Comparison of ENCODE assay signal across 1 cellular context in the genomic region with DNA sequence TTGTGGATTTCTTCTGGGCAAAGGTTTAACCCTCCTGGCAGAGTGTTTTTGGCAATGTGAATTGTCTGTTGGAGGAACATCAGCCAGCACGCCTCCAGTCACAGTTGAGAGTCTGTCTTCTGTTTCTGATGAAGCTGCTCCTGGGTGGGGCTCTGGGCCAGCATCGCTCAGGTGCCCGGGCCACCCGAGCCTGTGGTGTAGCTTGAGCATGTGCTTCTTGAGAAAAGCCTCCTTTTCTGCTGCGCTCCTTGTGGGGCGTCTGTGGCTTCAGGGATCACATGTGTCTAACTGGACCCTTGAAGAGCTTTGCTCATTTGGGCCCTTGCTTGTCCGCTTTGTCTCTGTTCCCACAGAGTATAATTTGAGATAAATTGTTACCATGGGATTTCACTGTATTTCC.
TF ChIP-seq lines count a peak whose summit lies in the region.

No MANE protein-coding gene starts in this region.

TF ChIP-seq in GM12878, 131 proteins besides CTCF, POLR2A, EP300 and RAD21:
- TF ChIP-seq CREM (IDR thresholded peaks at IDR 0.05; ENCODE audit: low read depth) (no peak), BRCA1 (IDR thresholded peaks at IDR 0.05; ENCODE audit: low read depth, low read length) (no peak), CHD1 (IDR thresholded peaks at IDR 0.05; ENCODE audit: low read depth, low read length) (no peak), EED (IDR thresholded peaks at IDR 0.05; ENCODE audit: low read depth) (no peak), POLR2AphosphoS5 (IDR thresholded peaks at IDR 0.05; ENCODE audit: low read length) (no peak), TCF7 (IDR thresholded peaks at IDR 0.05; ENCODE audit: borderline replicate concordance) (no peak), IKZF2 (IDR thresholded peaks at IDR 0.05) (no peak), PAX5 (IDR thresholded peaks at IDR 0.05; ENCODE audit: borderline replicate concordance, low read depth, low read length) (no peak), RAD51 (IDR thresholded peaks at IDR 0.05) (no peak), MEF2A (IDR thresholded peaks at IDR 0.05; ENCODE audit: insufficient read depth, low read depth, low read length) (no peak), CBFB (IDR thresholded peaks at IDR 0.05; ENCODE audit: low read depth) (no peak)
- TF ChIP-seq, protein P1, sequence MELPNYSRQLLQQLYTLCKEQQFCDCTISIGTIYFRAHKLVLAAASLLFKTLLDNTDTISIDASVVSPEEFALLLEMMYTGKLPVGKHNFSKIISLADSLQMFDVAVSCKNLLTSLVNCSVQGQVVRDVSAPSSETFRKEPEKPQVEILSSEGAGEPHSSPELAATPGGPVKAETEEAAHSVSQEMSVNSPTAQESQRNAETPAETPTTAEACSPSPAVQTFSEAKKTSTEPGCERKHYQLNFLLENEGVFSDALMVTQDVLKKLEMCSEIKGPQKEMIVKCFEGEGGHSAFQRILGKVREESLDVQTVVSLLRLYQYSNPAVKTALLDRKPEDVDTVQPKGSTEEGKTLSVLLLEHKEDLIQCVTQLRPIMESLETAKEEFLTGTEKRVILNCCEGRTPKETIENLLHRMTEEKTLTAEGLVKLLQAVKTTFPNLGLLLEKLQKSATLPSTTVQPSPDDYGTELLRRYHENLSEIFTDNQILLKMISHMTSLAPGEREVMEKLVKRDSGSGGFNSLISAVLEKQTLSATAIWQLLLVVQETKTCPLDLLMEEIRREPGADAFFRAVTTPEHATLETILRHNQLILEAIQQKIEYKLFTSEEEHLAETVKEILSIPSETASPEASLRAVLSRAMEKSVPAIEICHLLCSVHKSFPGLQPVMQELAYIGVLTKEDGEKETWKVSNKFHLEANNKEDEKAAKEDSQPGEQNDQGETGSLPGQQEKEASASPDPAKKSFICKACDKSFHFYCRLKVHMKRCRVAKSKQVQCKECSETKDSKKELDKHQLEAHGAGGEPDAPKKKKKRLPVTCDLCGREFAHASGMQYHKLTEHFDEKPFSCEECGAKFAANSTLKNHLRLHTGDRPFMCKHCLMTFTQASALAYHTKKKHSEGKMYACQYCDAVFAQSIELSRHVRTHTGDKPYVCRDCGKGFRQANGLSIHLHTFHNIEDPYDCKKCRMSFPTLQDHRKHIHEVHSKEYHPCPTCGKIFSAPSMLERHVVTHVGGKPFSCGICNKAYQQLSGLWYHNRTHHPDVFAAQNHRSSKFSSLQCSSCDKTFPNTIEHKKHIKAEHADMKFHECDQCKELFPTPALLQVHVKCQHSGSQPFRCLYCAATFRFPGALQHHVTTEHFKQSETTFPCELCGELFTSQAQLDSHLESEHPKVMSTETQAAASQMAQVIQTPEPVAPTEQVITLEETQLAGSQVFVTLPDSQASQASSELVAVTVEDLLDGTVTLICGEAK (IDR thresholded peaks at IDR 0.05; ENCODE audit: borderline replicate concordance), result no peak
- TF ChIP-seq, protein P2, sequence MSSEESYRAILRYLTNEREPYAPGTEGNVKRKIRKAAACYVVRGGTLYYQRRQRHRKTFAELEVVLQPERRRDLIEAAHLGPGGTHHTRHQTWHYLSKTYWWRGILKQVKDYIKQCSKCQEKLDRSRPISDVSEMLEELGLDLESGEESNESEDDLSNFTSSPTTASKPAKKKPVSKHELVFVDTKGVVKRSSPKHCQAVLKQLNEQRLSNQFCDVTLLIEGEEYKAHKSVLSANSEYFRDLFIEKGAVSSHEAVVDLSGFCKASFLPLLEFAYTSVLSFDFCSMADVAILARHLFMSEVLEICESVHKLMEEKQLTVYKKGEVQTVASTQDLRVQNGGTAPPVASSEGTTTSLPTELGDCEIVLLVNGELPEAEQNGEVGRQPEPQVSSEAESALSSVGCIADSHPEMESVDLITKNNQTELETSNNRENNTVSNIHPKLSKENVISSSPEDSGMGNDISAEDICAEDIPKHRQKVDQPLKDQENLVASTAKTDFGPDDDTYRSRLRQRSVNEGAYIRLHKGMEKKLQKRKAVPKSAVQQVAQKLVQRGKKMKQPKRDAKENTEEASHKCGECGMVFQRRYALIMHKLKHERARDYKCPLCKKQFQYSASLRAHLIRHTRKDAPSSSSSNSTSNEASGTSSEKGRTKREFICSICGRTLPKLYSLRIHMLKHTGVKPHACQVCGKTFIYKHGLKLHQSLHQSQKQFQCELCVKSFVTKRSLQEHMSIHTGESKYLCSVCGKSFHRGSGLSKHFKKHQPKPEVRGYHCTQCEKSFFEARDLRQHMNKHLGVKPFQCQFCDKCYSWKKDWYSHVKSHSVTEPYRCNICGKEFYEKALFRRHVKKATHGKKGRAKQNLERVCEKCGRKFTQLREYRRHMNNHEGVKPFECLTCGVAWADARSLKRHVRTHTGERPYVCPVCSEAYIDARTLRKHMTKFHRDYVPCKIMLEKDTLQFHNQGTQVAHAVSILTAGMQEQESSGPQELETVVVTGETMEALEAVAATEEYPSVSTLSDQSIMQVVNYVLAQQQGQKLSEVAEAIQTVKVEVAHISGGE (CRISPR knock-in tag; IDR thresholded peaks at IDR 0.05), result no peak
- TF ChIP-seq, protein P3, sequence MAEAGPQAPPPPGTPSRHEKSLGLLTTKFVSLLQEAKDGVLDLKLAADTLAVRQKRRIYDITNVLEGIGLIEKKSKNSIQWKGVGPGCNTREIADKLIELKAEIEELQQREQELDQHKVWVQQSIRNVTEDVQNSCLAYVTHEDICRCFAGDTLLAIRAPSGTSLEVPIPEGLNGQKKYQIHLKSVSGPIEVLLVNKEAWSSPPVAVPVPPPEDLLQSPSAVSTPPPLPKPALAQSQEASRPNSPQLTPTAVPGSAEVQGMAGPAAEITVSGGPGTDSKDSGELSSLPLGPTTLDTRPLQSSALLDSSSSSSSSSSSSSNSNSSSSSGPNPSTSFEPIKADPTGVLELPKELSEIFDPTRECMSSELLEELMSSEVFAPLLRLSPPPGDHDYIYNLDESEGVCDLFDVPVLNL (IDR thresholded peaks at IDR 0.05; ENCODE audit: low read depth, low read length), result no peak
- TF ChIP-seq, protein P4, sequence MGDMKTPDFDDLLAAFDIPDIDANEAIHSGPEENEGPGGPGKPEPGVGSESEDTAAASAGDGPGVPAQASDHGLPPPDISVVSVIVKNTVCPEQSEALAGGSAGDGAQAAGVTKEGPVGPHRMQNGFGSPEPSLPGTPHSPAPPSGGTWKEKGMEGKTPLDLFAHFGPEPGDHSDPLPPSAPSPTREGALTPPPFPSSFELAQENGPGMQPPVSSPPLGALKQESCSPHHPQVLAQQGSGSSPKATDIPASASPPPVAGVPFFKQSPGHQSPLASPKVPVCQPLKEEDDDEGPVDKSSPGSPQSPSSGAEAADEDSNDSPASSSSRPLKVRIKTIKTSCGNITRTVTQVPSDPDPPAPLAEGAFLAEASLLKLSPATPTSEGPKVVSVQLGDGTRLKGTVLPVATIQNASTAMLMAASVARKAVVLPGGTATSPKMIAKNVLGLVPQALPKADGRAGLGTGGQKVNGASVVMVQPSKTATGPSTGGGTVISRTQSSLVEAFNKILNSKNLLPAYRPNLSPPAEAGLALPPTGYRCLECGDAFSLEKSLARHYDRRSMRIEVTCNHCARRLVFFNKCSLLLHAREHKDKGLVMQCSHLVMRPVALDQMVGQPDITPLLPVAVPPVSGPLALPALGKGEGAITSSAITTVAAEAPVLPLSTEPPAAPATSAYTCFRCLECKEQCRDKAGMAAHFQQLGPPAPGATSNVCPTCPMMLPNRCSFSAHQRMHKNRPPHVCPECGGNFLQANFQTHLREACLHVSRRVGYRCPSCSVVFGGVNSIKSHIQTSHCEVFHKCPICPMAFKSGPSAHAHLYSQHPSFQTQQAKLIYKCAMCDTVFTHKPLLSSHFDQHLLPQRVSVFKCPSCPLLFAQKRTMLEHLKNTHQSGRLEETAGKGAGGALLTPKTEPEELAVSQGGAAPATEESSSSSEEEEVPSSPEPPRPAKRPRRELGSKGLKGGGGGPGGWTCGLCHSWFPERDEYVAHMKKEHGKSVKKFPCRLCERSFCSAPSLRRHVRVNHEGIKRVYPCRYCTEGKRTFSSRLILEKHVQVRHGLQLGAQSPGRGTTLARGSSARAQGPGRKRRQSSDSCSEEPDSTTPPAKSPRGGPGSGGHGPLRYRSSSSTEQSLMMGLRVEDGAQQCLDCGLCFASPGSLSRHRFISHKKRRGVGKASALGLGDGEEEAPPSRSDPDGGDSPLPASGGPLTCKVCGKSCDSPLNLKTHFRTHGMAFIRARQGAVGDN (IDR thresholded peaks at IDR 0.05), result no peak
